In the genomic region with DNA sequence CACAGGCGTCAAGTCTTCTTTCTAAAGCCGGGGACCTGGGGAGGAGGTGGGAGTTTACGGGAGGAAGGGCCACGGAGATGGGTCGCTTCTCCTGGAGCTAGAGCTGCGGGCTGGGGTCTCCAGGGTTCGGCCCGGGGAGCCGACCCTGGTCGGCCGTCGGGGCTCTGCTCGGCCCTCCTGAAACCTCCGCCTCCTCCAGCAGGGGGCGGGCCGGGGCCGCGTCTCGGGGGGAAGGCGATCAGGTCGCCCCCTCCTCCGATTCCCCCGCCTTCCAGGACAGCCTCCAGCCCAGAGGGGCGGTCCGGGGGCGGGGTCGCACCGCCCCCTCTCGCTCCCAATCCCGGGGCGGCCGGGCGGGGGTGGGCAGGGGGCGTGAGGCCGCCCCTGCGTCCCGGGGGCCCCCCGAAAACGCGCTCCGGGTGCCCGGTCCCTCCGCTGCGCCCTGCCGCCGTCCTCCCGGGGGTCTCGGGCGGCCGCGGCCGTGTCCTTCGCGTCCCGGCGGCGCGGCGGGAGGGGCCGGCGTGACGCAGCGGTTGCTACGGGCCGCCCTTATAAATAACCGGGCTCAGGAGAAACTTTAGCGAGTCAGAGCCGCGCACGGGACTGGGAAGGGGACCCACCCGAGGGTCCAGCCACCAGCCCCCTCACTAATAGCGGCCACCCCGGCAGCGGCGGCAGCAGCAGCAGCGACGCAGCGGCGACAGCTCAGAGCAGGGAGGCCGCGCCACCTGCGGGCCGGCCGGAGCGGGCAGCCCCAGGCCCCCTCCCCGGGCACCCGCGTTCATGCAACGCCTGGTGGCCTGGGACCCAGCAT, we compare ENCODE assay signal across 8 cellular contexts. TPM values are rescaled to one million over a fixed set of nuclear protein-coding genes. Genes with fewer than 3 reads are reported as not detected.
DNase-seq lines count a peak whose midpoint lies in the region; ATAC-seq and TF ChIP-seq lines count a peak whose summit lies in the region.

A gene (plus strand): TSS at position 580 of the 814 bp plus-strand sequence. CDS start 204 bp downstream, at position 784.

- peak within 1 kb of the TSS; percentile 90 to 98 for H3K9ac ChIP-seq in duodenal mucosa (ENCODE audit: low read depth in 1 of 2, low read length in 2 of 2)

- ATAC-seq in HG03175 (IDR thresholded peaks at IDR 0.05; ENCODE audit: unreplicated experiment) (peak; percentile 47), lower lobe of right lung (peak; percentile 73 to 88)

- H3K4me3 Mint-ChIP-seq in activated CD4-positive, alpha-beta memory T cell treated with anti-CD3 and anti-CD28 coated beads, Interleukin-2, amount 10 ng/mL, durations not matched to agents 7 days and 5 days: peak within 1 kb of the TSS; percentile 81

- H3K9me3 ChIP-seq in duodenal mucosa (ENCODE audit: control insufficient read depth in 1 of 2, low read length in 2 of 2): no peaks in the 10 kb centered on the region
- H3K9me3 ChIP-seq in lower lobe of right lung: no peaks in the 10 kb centered on the region

- H3K27ac Mint-ChIP-seq in activated CD4-positive, alpha-beta memory T cell treated with anti-CD3 and anti-CD28 coated beads, Interleukin-2, amount 10 ng/mL, durations not matched to agents 7 days and 5 days: peak within 1 kb of the TSS; percentile 91

- peak; percentile 85 for DNase-seq in NK-92 treated with Interleukin-12 subunit alpha and Interleukin-12 subunit beta, amount 100 ng/mL, for 24 hours (lab: John Stamatoyannopoulos, UW)
- DNase-seq in NK-92 (lab: John Stamatoyannopoulos, UW; ENCODE audit: unreplicated experiment) (no peak), NCI-H774 (lab: John Stamatoyannopoulos, UW) (peak; percentile 68), lower lobe of right lung (peak; percentile 94)
- peak; percentile 87 for DNase-seq in activated CD4-positive, alpha-beta memory T cell treated with anti-CD3 and anti-CD28 coated beads, Interleukin-2, amount 10 ng/mL, durations not matched to agents 7 days and 5 days
- DNase-seq in stimulated activated CD4-positive, alpha-beta T cell treated with anti-CD3 and anti-CD28 coated beads, TNF-alpha, amount 100 ng/mL, for 4 hours (ENCODE audit: low read depth in 3 of 3): peak; percentile 66 to 79 (median 73)

- TF ChIP-seq CTCF in lower lobe of right lung (IDR thresholded peaks at IDR 0.05): peak; percentile 63

- CTCF ChIA-PET in activated CD4-positive, alpha-beta memory T cell treated with anti-CD3 and anti-CD28 coated beads, Interleukin-2, amount 10 ng/mL, durations not matched to agents 7 days and 5 days (lab: Charles Lee): interaction anchor here (0.7 to 5.7 kb wide), 10 partner anchors 8 to 604 kb away, joined by 3 to 82 read pairs (median 6); a partner anchor contains a TSS

- peaks cover 26 to 33% of the 10 kb centered on the region in 2 donors for H3K4me1 ChIP-seq in duodenal mucosa (ENCODE audit: control insufficient read depth in 1 of 2, insufficient read depth in 2 of 2, low read length in 2 of 2)
- H3K4me1 ChIP-seq in lower lobe of right lung: peaks cover 45% of the 10 kb centered on the region

- H3K27me3 Mint-ChIP-seq in activated CD4-positive, alpha-beta memory T cell treated with anti-CD3 and anti-CD28 coated beads, Interleukin-2, amount 10 ng/mL, durations not matched to agents 7 days and 5 days: peaks cover 8% of the 10 kb centered on the region

- intact Hi-C loops in lower lobe of right lung (cut with DNase I): no loop called here

- no peaks in the 10 kb centered on the region for H3K27me3 ChIP-seq in duodenal mucosa (ENCODE audit: control insufficient read depth in 1 of 2, insufficient read depth in 2 of 2, low read length in 2 of 2)
- H3K27me3 ChIP-seq in lower lobe of right lung (ENCODE audit: low read depth): no peaks in the 10 kb centered on the region

- peaks cover 23% of the 10 kb centered on the region for H3K36me3 Mint-ChIP-seq in activated CD4-positive, alpha-beta memory T cell treated with anti-CD3 and anti-CD28 coated beads, Interleukin-2, amount 10 ng/mL, durations not matched to agents 7 days and 5 days (ENCODE audit: low read depth)

- peak within 1 kb of the TSS; percentile 98 for H3K27ac ChIP-seq in duodenal mucosa (ENCODE audit: low read depth, low read length)
- peak within 1 kb of the TSS; percentile 100 for H3K27ac ChIP-seq in lower lobe of right lung

- H3K4me3 ChIP-seq in duodenal mucosa (ENCODE audit: low read depth in 1 of 2, low read length in 2 of 2) (peak within 1 kb of the TSS; percentile 84 to 85), lower lobe of right lung (peak within 1 kb of the TSS; percentile 90)

- H3K4me1 Mint-ChIP-seq in activated CD4-positive, alpha-beta memory T cell treated with anti-CD3 and anti-CD28 coated beads, Interleukin-2, amount 10 ng/mL, durations not matched to agents 7 days and 5 days: peaks cover 34% of the 10 kb centered on the region

- peaks cover 0 to 13% of the 10 kb centered on the region in 2 donors for H3K36me3 ChIP-seq in duodenal mucosa (ENCODE audit: control insufficient read depth in 1 of 2, insufficient read depth in 2 of 2, low read length in 2 of 2)
- H3K36me3 ChIP-seq in lower lobe of right lung: peaks cover 27% of the 10 kb centered on the region

- POLR2A ChIA-PET in activated CD4-positive, alpha-beta memory T cell treated with anti-CD3 and anti-CD28 coated beads, Interleukin-2, amount 10 ng/mL, durations not matched to agents 7 days and 5 days (lab: Charles Lee): interaction anchor here (0.7 to 2.4 kb wide), 17 partner anchors 12 to 389 kb away, joined by 3 to 15 read pairs (median 4); no protein-coding TSS in a partner anchor

- H3K9me3 Mint-ChIP-seq in activated CD4-positive, alpha-beta memory T cell treated with anti-CD3 and anti-CD28 coated beads, Interleukin-2, amount 10 ng/mL, durations not matched to agents 7 days and 5 days: no peaks in the 10 kb centered on the region

RNA-seq across cellular contexts. Expression of the gene that starts here (rescaled TPM):
- 10 to 100 TPM; 36.5 to 37.5 TPM for total RNA-seq in activated CD4-positive, alpha-beta memory T cell treated with anti-CD3 and anti-CD28 coated beads, Interleukin-2, amount 10 ng/mL, durations not matched to agents 7 days and 5 days
- 326 TPM for total RNA-seq in lower lobe of right lung
